16 cellular contexts compared by ENCODE assay signal in the genomic region with DNA sequence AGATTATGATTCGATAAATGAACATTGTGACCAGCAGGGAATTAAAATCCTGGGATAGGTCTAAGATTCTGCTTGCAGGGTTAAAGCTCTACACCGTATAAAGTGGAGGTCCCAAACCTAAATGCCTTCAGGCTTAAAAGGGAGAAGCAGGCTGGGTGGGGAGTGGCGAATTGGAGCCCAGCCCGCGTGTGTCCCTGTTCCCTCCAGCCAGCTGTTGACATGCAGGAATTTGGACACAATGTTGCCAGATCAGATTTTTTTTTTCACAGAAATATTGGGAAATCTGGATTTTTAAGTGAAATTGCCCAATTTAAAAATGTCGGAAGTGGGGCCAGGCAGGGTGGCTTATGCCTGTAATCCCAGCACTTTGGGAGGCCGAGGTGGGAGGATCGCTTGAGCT.
DNase-seq lines count a peak whose midpoint lies in the region; ATAC-seq and TF ChIP-seq lines count a peak whose summit lies in the region.
"Had no signal": no experiment of that assay in that cellular context is flagged by ENCODE, and none has a peak within 500 bp of the region (broad histone marks: within the 10 kb centered on the region; RNA-seq: fewer than 3 reads in every experiment).

No MANE protein-coding gene starts in this region.

- no peaks in the 10 kb centered on the region for H3K9me3 ChIP-seq in Panc1 (ENCODE audit: control insufficient read depth, insufficient read depth, low read depth, low read length)

- intact Hi-C loops in Right ventricle myocardium superior (cut with DNase I) (no loop called here), left cardiac atrium (cut with DNase I) (no loop called here), Panc1 (cut with micrococcal nuclease; ENCODE audit: unreplicated experiment) (no loop called here), sciatic nerve (cut with DNase I) (no loop called here)

- H3K27me3 ChIP-seq in Panc1 (ENCODE audit: control insufficient read depth, insufficient read depth, low read length) (no peaks in the 10 kb centered on the region), H7 (ENCODE audit: control insufficient read depth, insufficient read depth, low read length) (no peaks in the 10 kb centered on the region)

- H3K4me1 ChIP-seq in Panc1 (ENCODE audit: control insufficient read depth, insufficient read depth, low read length) = no peaks in the 10 kb centered on the region

- H3K27ac ChIP-seq in Panc1 (ENCODE audit: low read length) = no peak overlapping the region

- H3K36me3 ChIP-seq in Panc1 (ENCODE audit: control insufficient read depth, insufficient read depth, low read length) (peaks cover 23% of the 10 kb centered on the region), H7 (replicated peaks; ENCODE audit: control insufficient read depth, insufficient read depth, low read length) (no peaks in the 10 kb centered on the region)

- H3K4me3 ChIP-seq in Panc1 (ENCODE audit: low read depth in 2 of 2, low read length in 2 of 2) (no peak overlapping the region), fibroblast of the aortic adventitia (ENCODE audit: low read depth, low read length) (no peak overlapping the region), H7 (ENCODE audit: insufficient read depth, low read depth, low read length) (no peak overlapping the region)
- H3K4me3 ChIP-seq: GM23338 had no signal

- TSS peak; percentile 10 for BruUV-seq in Panc1 (replicated peaks; lab: Mats Ljungman, UMichigan)

- POLR2A ChIA-PET in Panc1 (lab: Charles Lee) = no interaction called here

- CTCF ChIA-PET in Panc1 (lab: Charles Lee) = no interaction called here

- ATAC-seq in Right ventricle myocardium superior (ENCODE audit: poor library complexity) = peak; percentile 81
- no peak for ATAC-seq in left cardiac atrium
- no peak for ATAC-seq in Panc1
- peak; percentile 75 for ATAC-seq in sciatic nerve
- ATAC-seq in GM18868 (IDR thresholded peaks at IDR 0.05; ENCODE audit: unreplicated experiment) = no peak
- ATAC-seq in HG02759 (IDR thresholded peaks at IDR 0.05; ENCODE audit: unreplicated experiment) = no peak
- ATAC-seq: GM23338, HepG2 had no signal

- in situ Hi-C loops in Panc1 (cut with HindIII; ENCODE audit: low pct_unique_long_range_greater_than_20kb, low sequenced_read_pairs) = no loop called here

- peak; percentile 52 for DNase-seq in Right ventricle myocardium superior
- DNase-seq in left cardiac atrium = no peak
- no peak for DNase-seq in Panc1 (ENCODE audit: low read depth, low spot score)
- peak; percentile 17 for DNase-seq in fibroblast of the aortic adventitia (ENCODE audit: low read depth)
- DNase-seq in sciatic nerve (ENCODE audit: low spot score) = no peak
- DNase-seq in H7 = no peak
- DNase-seq: 8988T; C1 segment of cervical spinal cord; Calu3; CD4-positive, alpha-beta T cell; DMS 273 treated with DMSO at 0.1 percent for 48 hours; H9 had no signal

- no peak for TF ChIP-seq CTCF in Panc1 (IDR thresholded peaks at IDR 0.05)
- TF ChIP-seq CTCF in fibroblast of the aortic adventitia (IDR thresholded peaks at IDR 0.05; ENCODE audit: insufficient read depth, low read length) = no peak

Comparison
In these comparisons a context has a peak if more than half of its experiments do, and no peak if none do; other contexts are left out.
1. ATAC-seq: peak in Right ventricle myocardium superior (single experiment) and sciatic nerve (single experiment); none in left cardiac atrium (0 of 2), Panc1 (single experiment), GM18868 (single experiment) and HG02759 (single experiment).
2. DNase-seq: peak in Right ventricle myocardium superior (single experiment) and fibroblast of the aortic adventitia (single experiment); none in left cardiac atrium (single experiment), Panc1 (single experiment), sciatic nerve (single experiment) and H7 (single experiment).